Comparison of ENCODE assay signal across 20 cellular contexts in genomic region chr20:34621036-34621343, GRCh38. TPM values are rescaled to one million over a fixed set of nuclear protein-coding genes. Genes with fewer than 3 reads are reported as not detected.
A peak's percentile ranks its signal among the peaks of the same experiment; 100 is the strongest.
DNase-seq lines count a peak whose midpoint lies in the region; ATAC-seq and TF ChIP-seq lines count a peak whose summit lies in the region.
"Had no signal": no experiment of that assay in that cellular context is flagged by ENCODE, and none has a peak within 500 bp of the region (broad histone marks: within the 10 kb centered on the region; RNA-seq: fewer than 3 reads in every experiment).

No MANE protein-coding gene starts in this region.

- H3K9ac ChIP-seq in PC-3 (ENCODE audit: low read length) (no peak overlapping the region), colonic mucosa (ENCODE audit: low read depth in 2 of 2, low read length in 2 of 2) (no peak overlapping the region)

- H3K27ac Mint-ChIP-seq in activated CD8-positive, alpha-beta T cell treated with anti-CD3 and anti-CD28 coated beads for 36 hours: peak overlapping the region; percentile 11
- H3K27ac Mint-ChIP-seq in activated CD8-positive, alpha-beta T cell treated with anti-CD3 and anti-CD28 coated beads, Interleukin-2, amount 10 ng/mL, durations not matched to agents 7 days and 5 days: no peak overlapping the region
- peak overlapping the region; percentile 5 for H3K27ac Mint-ChIP-seq in stimulated activated effector memory CD8-positive, alpha-beta T cell treated with anti-CD3 and anti-CD28 coated beads, Interleukin-12 subunit alpha, Interleukin-12 subunit beta, amount 100 ng/mL, for 72 hours
- H3K27ac Mint-ChIP-seq: activated naive CD8-positive, alpha-beta T cell; stimulated activated naive CD8-positive, alpha-beta T cell treated with anti-CD3 and anti-CD28 coated beads, Interleukin-15, amount 100 ng/mL, for 72 hours had no signal

- H3K79me2 ChIP-seq in PC-3 (ENCODE audit: low read length): no peaks in the 10 kb centered on the region

- no peaks in the 10 kb centered on the region for H3K27me3 Mint-ChIP-seq in activated CD8-positive, alpha-beta T cell treated with anti-CD3 and anti-CD28 coated beads for 36 hours
- no peaks in the 10 kb centered on the region for H3K27me3 Mint-ChIP-seq in activated CD8-positive, alpha-beta T cell treated with anti-CD3 and anti-CD28 coated beads, Interleukin-2, amount 10 ng/mL, durations not matched to agents 7 days and 5 days (ENCODE audit: low read depth)
- H3K27me3 Mint-ChIP-seq: activated naive CD8-positive, alpha-beta T cell; naive B cell; stimulated activated naive CD8-positive, alpha-beta T cell treated with anti-CD3 and anti-CD28 coated beads, Interleukin-15, amount 100 ng/mL, for 72 hours had no signal

- peaks cover 7% of the 10 kb centered on the region for H3F3A ChIP-seq in PC-3 (ENCODE audit: low read length, unreplicated experiment)

- H3K4me1 ChIP-seq in PC-3 (ENCODE audit: insufficient read depth, low read length): peaks cover 21% of the 10 kb centered on the region
- peaks cover 4% of the 10 kb centered on the region for H3K4me1 ChIP-seq in colonic mucosa
- H3K4me1 ChIP-seq: BE2C, HAP-1, tibial artery had no signal

- H4K20me1 ChIP-seq in PC-3 (ENCODE audit: low read length): no peaks in the 10 kb centered on the region

- DNase-seq in activated CD8-positive, alpha-beta T cell treated with anti-CD3 and anti-CD28 coated beads for 36 hours: no peak
- DNase-seq in activated CD8-positive, alpha-beta T cell treated with anti-CD3 and anti-CD28 coated beads, Interleukin-2, amount 10 ng/mL, durations not matched to agents 7 days and 5 days: no peak
- DNase-seq in PC-3 (no peak), colonic mucosa (no peak), cerebellar cortex (ENCODE audit: low spot score) (no peak)
- DNase-seq in stimulated activated effector memory CD8-positive, alpha-beta T cell treated with anti-CD3 and anti-CD28 coated beads, Interleukin-12 subunit alpha, Interleukin-12 subunit beta, amount 100 ng/mL, for 72 hours (ENCODE audit: low spot score in 2 of 2): no peak
- DNase-seq: activated effector memory CD4-positive, alpha-beta T cell treated with Interleukin-2 at 50 U/mL for 16 hours; BE2C; cortex of kidney; left lung; naive B cell; NCI-H1105 treated with DMSO at 0.1 percent for 48 hours; NCI-H2029; NCI-H526; stimulated activated naive CD8-positive, alpha-beta T cell treated with anti-CD3 and anti-CD28 coated beads, Interleukin-15, amount 100 ng/mL, for 72 hours; tibial artery had no signal

- H3K4me3 ChIP-seq in PC-3 (ENCODE audit: low read length): no peak overlapping the region
- H3K4me3 ChIP-seq in colonic mucosa: no peak overlapping the region
- H3K4me3 ChIP-seq: HAP-1, left lung, tibial artery had no signal

- no peak overlapping the region for H2AFZ ChIP-seq in PC-3 (ENCODE audit: low read length)

- H3K4me1 Mint-ChIP-seq in activated CD8-positive, alpha-beta T cell treated with anti-CD3 and anti-CD28 coated beads for 36 hours (ENCODE audit: low read depth): peaks cover 12% of the 10 kb centered on the region
- H3K4me1 Mint-ChIP-seq in activated CD8-positive, alpha-beta T cell treated with anti-CD3 and anti-CD28 coated beads, Interleukin-2, amount 10 ng/mL, durations not matched to agents 7 days and 5 days (ENCODE audit: low read depth): peaks cover 3% of the 10 kb centered on the region
- peaks cover 34% of the 10 kb centered on the region for H3K4me1 Mint-ChIP-seq in stimulated activated effector memory CD8-positive, alpha-beta T cell treated with anti-CD3 and anti-CD28 coated beads, Interleukin-12 subunit alpha, Interleukin-12 subunit beta, amount 100 ng/mL, for 72 hours

- peak overlapping the region; percentile 64; the same call in 1 of the 2 replicates for H3K4me2 ChIP-seq in PC-3 (ENCODE audit: low read length)

- peaks cover 42% of the 10 kb centered on the region for H3K36me3 Mint-ChIP-seq in activated CD8-positive, alpha-beta T cell treated with anti-CD3 and anti-CD28 coated beads for 36 hours (ENCODE audit: low read depth)
- H3K36me3 Mint-ChIP-seq in activated CD8-positive, alpha-beta T cell treated with anti-CD3 and anti-CD28 coated beads, Interleukin-2, amount 10 ng/mL, durations not matched to agents 7 days and 5 days (ENCODE audit: low read depth): peaks cover 29% of the 10 kb centered on the region
- H3K36me3 Mint-ChIP-seq in stimulated activated effector memory CD8-positive, alpha-beta T cell treated with anti-CD3 and anti-CD28 coated beads, Interleukin-12 subunit alpha, Interleukin-12 subunit beta, amount 100 ng/mL, for 72 hours: peaks cover 28% of the 10 kb centered on the region

- no peaks in the 10 kb centered on the region for H3K9me2 ChIP-seq in PC-3 (replicated peaks; ENCODE audit: low read length)

- peak overlapping the region; percentile 81 for H3K27ac ChIP-seq in PC-3 (ENCODE audit: low read length)
- H3K27ac ChIP-seq in colonic mucosa: peak overlapping the region; percentile 65
- H3K27ac ChIP-seq: left lung, tibial artery had no signal

- ATAC-seq in activated CD8-positive, alpha-beta T cell treated with anti-CD3 and anti-CD28 coated beads for 36 hours: no peak
- no peak for ATAC-seq in activated CD8-positive, alpha-beta T cell treated with anti-CD3 and anti-CD28 coated beads, Interleukin-2, amount 10 ng/mL, durations not matched to agents 7 days and 5 days
- ATAC-seq in PC-3: no peak
- ATAC-seq in stimulated activated effector memory CD8-positive, alpha-beta T cell treated with anti-CD3 and anti-CD28 coated beads, Interleukin-12 subunit alpha, Interleukin-12 subunit beta, amount 100 ng/mL, for 72 hours: no peak
- no peak for ATAC-seq in HG03108 (IDR thresholded peaks at IDR 0.05; ENCODE audit: unreplicated experiment)
- ATAC-seq in GM18498 (IDR thresholded peaks at IDR 0.05; ENCODE audit: unreplicated experiment): no peak
- ATAC-seq: left lung had no signal

- no peaks in the 10 kb centered on the region for H3K9me3 Mint-ChIP-seq in activated CD8-positive, alpha-beta T cell treated with anti-CD3 and anti-CD28 coated beads for 36 hours
- no peaks in the 10 kb centered on the region for H3K9me3 Mint-ChIP-seq in activated CD8-positive, alpha-beta T cell treated with anti-CD3 and anti-CD28 coated beads, Interleukin-2, amount 10 ng/mL, durations not matched to agents 7 days and 5 days (ENCODE audit: insufficient read depth)
- H3K9me3 Mint-ChIP-seq in stimulated activated effector memory CD8-positive, alpha-beta T cell treated with anti-CD3 and anti-CD28 coated beads, Interleukin-12 subunit alpha, Interleukin-12 subunit beta, amount 100 ng/mL, for 72 hours: no peaks in the 10 kb centered on the region
- H3K9me3 Mint-ChIP-seq: stimulated activated naive CD8-positive, alpha-beta T cell treated with anti-CD3 and anti-CD28 coated beads, Interleukin-15, amount 100 ng/mL, for 72 hours had no signal

- peaks cover 16% of the 10 kb centered on the region; the same call in 1 of the 2 replicates for H3K36me3 ChIP-seq in PC-3 (ENCODE audit: low read depth, low read length)
- H3K36me3 ChIP-seq in colonic mucosa: no peaks in the 10 kb centered on the region
- H3K36me3 ChIP-seq: BE2C, left lung had no signal

- CTCF ChIA-PET in activated CD8-positive, alpha-beta T cell treated with anti-CD3 and anti-CD28 coated beads for 36 hours (lab: Charles Lee): no interaction called here
- CTCF ChIA-PET in activated CD8-positive, alpha-beta T cell treated with anti-CD3 and anti-CD28 coated beads, Interleukin-2, amount 10 ng/mL, durations not matched to agents 7 days and 5 days (lab: Charles Lee): no interaction called here
- CTCF ChIA-PET in PC-3 (lab: Charles Lee): no interaction called here

- no TSS peak for BruUV-seq in PC-3 (replicated peaks; lab: Mats Ljungman, UMichigan)

- intact Hi-C loops in activated CD8-positive, alpha-beta T cell treated with anti-CD3 and anti-CD28 coated beads for 36 hours (cut with micrococcal nuclease): no loop called here
- intact Hi-C loops in PC-3 (cut with micrococcal nuclease): no loop called here
- intact Hi-C loops in colonic mucosa (cut with DNase I): no loop called here

- POLR2A ChIA-PET in activated CD8-positive, alpha-beta T cell treated with anti-CD3 and anti-CD28 coated beads for 36 hours (lab: Charles Lee): no interaction called here
- POLR2A ChIA-PET in activated CD8-positive, alpha-beta T cell treated with anti-CD3 and anti-CD28 coated beads, Interleukin-2, amount 10 ng/mL, durations not matched to agents 7 days and 5 days (lab: Charles Lee): no interaction called here
- POLR2A ChIA-PET in PC-3 (lab: Charles Lee; ENCODE audit: unreplicated experiment): interaction anchor here (0.6 kb wide), 1 partner anchor 80 kb away, joined by 9 read pairs; no protein-coding TSS in a partner anchor

- H3K27me3 ChIP-seq in PC-3 (ENCODE audit: low read length): no peaks in the 10 kb centered on the region
- no peaks in the 10 kb centered on the region for H3K27me3 ChIP-seq in colonic mucosa
- H3K27me3 ChIP-seq: BE2C, left lung, tibial artery had no signal

- H3K9me3 ChIP-seq in PC-3 (ENCODE audit: low read length): no peaks in the 10 kb centered on the region
- H3K9me3 ChIP-seq in colonic mucosa: no peaks in the 10 kb centered on the region
- H3K9me3 ChIP-seq: BE2C, HAP-1, left lung, tibial artery had no signal

- TF ChIP-seq CTCF in activated CD8-positive, alpha-beta T cell treated with anti-CD3 and anti-CD28 coated beads for 36 hours (IDR thresholded peaks at IDR 0.05): no peak
- TF ChIP-seq CTCF in PC-3 (conservative IDR thresholded peaks at IDR 0.05; ENCODE audit: low read depth, low read length): no peak
- no peak for TF ChIP-seq CTCF in colonic mucosa (IDR thresholded peaks at IDR 0.05)

- no peak overlapping the region for H3K4me3 Mint-ChIP-seq in activated CD8-positive, alpha-beta T cell treated with anti-CD3 and anti-CD28 coated beads for 36 hours
- no peak overlapping the region for H3K4me3 Mint-ChIP-seq in activated CD8-positive, alpha-beta T cell treated with anti-CD3 and anti-CD28 coated beads, Interleukin-2, amount 10 ng/mL, durations not matched to agents 7 days and 5 days
- H3K4me3 Mint-ChIP-seq in stimulated activated effector memory CD8-positive, alpha-beta T cell treated with anti-CD3 and anti-CD28 coated beads, Interleukin-12 subunit alpha, Interleukin-12 subunit beta, amount 100 ng/mL, for 72 hours: peak overlapping the region; percentile 2
- H3K4me3 Mint-ChIP-seq: activated naive CD8-positive, alpha-beta T cell; naive B cell; stimulated activated naive CD8-positive, alpha-beta T cell treated with anti-CD3 and anti-CD28 coated beads, Interleukin-15, amount 100 ng/mL, for 72 hours had no signal

RNA-seq across cellular contexts. Expression of gene PIGU, which starts 55.9 kb away (rescaled TPM):
- 10 to 100 TPM; 19.4 to 20.9 TPM for total RNA-seq in activated CD8-positive, alpha-beta T cell treated with anti-CD3 and anti-CD28 coated beads for 36 hours
- 10 to 100 TPM; 19.1 to 21.2 TPM for total RNA-seq in activated CD8-positive, alpha-beta T cell treated with anti-CD3 and anti-CD28 coated beads, Interleukin-2, amount 10 ng/mL, durations not matched to agents 7 days and 5 days
- total RNA-seq in PC-3 (2014; rRNA removed) (24.5 and 27.9 TPM in 2 replicates), colonic mucosa (10 to 100 TPM; 22.3 to 32.6 TPM)
